Comparison of ENCODE assay signal across 1 cellular context in the genomic region with DNA sequence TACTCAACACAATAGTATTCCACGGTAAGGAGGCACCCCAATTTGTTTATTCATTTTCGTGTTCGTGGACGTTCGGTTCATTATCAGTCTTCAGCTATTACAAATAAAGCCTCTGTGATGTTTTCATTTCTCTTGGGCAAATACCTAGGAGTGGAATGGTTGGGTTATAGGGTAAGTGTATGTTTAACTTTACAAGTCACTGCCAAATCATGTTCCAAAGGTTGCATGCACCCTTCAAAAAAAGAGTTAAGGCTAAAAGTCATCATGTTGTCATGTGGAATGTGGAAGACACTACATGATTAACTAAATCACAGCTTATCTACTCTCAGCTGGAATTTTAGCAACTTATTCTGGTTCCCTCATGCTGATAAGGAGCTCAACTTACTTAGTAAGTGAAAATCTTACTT.
A peak's percentile ranks its signal among the peaks of the same experiment; 100 is the strongest.
TF ChIP-seq lines count a peak whose summit lies in the region.

No MANE protein-coding gene starts in this region.

TF ChIP-seq in HepG2, 621 proteins besides CTCF, POLR2A, EP300 and RAD21 (continued from another document and continues in another):
- TF ChIP-seq, protein P1, sequence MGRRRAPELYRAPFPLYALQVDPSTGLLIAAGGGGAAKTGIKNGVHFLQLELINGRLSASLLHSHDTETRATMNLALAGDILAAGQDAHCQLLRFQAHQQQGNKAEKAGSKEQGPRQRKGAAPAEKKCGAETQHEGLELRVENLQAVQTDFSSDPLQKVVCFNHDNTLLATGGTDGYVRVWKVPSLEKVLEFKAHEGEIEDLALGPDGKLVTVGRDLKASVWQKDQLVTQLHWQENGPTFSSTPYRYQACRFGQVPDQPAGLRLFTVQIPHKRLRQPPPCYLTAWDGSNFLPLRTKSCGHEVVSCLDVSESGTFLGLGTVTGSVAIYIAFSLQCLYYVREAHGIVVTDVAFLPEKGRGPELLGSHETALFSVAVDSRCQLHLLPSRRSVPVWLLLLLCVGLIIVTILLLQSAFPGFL (CRISPR knock-in tag; IDR thresholded peaks at IDR 0.05): no peak
- TF ChIP-seq MIER3 (CRISPR knock-in tag; IDR thresholded peaks at IDR 0.05; ENCODE audit: borderline replicate concordance) (peak; percentile 17; the same call in 1 of the 2 replicates), KLF16 (CRISPR knock-in tag; IDR thresholded peaks at IDR 0.05) (no peak), ZSCAN20 (CRISPR knock-in tag; IDR thresholded peaks at IDR 0.05; ENCODE audit: borderline replicate concordance) (no peak), ZNF101 (CRISPR knock-in tag; IDR thresholded peaks at IDR 0.05; ENCODE audit: borderline replicate concordance, low read depth) (no peak), SMC3 (IDR thresholded peaks at IDR 0.05; ENCODE audit: low read length) (no peak), ZNF841 (CRISPR knock-in tag; IDR thresholded peaks at IDR 0.05; ENCODE audit: borderline replicate concordance) (no peak), ZEB1 (IDR thresholded peaks at IDR 0.05; ENCODE audit: insufficient replicate concordance, low read depth) (no peak), MEF2D (CRISPR knock-in tag; IDR thresholded peaks at IDR 0.05) (0 out of 2 replicates have a peak, but pooled peaks have one; percentile 21), HOXD1 (CRISPR knock-in tag; IDR thresholded peaks at IDR 0.05) (no peak), KDM5A (IDR thresholded peaks at IDR 0.05; ENCODE audit: borderline replicate concordance, low read length) (no peak), KAT2B (IDR thresholded peaks at IDR 0.05; ENCODE audit: borderline replicate concordance, low read depth, low read length) (no peak), ZNF709 (CRISPR knock-in tag; IDR thresholded peaks at IDR 0.05) (no peak), HDAC6 (IDR thresholded peaks at IDR 0.05; ENCODE audit: low read depth, low read length) (no peak), ZNF510 (CRISPR knock-in tag; IDR thresholded peaks at IDR 0.05; ENCODE audit: low read depth) (no peak), ZFP37 (CRISPR knock-in tag; IDR thresholded peaks at IDR 0.05; ENCODE audit: borderline replicate concordance) (no peak), ERF (CRISPR knock-in tag; IDR thresholded peaks at IDR 0.05) (no peak), NFIC (IDR thresholded peaks at IDR 0.05; ENCODE audit: low read length) (peak; percentile 54), ZNF431 (CRISPR knock-in tag; IDR thresholded peaks at IDR 0.05; ENCODE audit: borderline replicate concordance, low read depth) (no peak), HNF4G (IDR thresholded peaks at IDR 0.05; ENCODE audit: borderline replicate concordance, low read depth, low read length) (peak; percentile 84), HNF4G (CRISPR knock-in tag; IDR thresholded peaks at IDR 0.05; ENCODE audit: borderline replicate concordance, low read depth) (no peak; the same call in 1 of the 2 replicates), NFE2L2 (IDR thresholded peaks at IDR 0.05; ENCODE audit: low read length) (no peak), CHD4 (IDR thresholded peaks at IDR 0.05; ENCODE audit: borderline replicate concordance, low read length) (no peak; the same call in 1 of the 2 replicates), DNMT3B (CRISPR knock-in tag; conservative IDR thresholded peaks at IDR 0.05) (no peak), ZFP36L2 (CRISPR knock-in tag; IDR thresholded peaks at IDR 0.05) (no peak)
- TF ChIP-seq, protein P2, sequence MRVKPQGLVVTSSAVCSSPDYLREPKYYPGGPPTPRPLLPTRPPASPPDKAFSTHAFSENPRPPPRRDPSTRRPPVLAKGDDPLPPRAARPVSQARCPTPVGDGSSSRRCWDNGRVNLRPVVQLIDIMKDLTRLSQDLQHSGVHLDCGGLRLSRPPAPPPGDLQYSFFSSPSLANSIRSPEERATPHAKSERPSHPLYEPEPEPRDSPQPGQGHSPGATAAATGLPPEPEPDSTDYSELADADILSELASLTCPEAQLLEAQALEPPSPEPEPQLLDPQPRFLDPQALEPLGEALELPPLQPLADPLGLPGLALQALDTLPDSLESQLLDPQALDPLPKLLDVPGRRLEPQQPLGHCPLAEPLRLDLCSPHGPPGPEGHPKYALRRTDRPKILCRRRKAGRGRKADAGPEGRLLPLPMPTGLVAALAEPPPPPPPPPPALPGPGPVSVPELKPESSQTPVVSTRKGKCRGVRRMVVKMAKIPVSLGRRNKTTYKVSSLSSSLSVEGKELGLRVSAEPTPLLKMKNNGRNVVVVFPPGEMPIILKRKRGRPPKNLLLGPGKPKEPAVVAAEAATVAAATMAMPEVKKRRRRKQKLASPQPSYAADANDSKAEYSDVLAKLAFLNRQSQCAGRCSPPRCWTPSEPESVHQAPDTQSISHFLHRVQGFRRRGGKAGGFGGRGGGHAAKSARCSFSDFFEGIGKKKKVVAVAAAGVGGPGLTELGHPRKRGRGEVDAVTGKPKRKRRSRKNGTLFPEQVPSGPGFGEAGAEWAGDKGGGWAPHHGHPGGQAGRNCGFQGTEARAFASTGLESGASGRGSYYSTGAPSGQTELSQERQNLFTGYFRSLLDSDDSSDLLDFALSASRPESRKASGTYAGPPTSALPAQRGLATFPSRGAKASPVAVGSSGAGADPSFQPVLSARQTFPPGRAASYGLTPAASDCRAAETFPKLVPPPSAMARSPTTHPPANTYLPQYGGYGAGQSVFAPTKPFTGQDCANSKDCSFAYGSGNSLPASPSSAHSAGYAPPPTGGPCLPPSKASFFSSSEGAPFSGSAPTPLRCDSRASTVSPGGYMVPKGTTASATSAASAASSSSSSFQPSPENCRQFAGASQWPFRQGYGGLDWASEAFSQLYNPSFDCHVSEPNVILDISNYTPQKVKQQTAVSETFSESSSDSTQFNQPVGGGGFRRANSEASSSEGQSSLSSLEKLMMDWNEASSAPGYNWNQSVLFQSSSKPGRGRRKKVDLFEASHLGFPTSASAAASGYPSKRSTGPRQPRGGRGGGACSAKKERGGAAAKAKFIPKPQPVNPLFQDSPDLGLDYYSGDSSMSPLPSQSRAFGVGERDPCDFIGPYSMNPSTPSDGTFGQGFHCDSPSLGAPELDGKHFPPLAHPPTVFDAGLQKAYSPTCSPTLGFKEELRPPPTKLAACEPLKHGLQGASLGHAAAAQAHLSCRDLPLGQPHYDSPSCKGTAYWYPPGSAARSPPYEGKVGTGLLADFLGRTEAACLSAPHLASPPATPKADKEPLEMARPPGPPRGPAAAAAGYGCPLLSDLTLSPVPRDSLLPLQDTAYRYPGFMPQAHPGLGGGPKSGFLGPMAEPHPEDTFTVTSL (CRISPR knock-in tag; IDR thresholded peaks at IDR 0.05; ENCODE audit: borderline replicate concordance): peak; percentile 83; the same call in 1 of the 2 replicates
- TF ChIP-seq, protein P3, sequence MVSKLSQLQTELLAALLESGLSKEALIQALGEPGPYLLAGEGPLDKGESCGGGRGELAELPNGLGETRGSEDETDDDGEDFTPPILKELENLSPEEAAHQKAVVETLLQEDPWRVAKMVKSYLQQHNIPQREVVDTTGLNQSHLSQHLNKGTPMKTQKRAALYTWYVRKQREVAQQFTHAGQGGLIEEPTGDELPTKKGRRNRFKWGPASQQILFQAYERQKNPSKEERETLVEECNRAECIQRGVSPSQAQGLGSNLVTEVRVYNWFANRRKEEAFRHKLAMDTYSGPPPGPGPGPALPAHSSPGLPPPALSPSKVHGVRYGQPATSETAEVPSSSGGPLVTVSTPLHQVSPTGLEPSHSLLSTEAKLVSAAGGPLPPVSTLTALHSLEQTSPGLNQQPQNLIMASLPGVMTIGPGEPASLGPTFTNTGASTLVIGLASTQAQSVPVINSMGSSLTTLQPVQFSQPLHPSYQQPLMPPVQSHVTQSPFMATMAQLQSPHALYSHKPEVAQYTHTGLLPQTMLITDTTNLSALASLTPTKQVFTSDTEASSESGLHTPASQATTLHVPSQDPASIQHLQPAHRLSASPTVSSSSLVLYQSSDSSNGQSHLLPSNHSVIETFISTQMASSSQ (IDR thresholded peaks at IDR 0.05; ENCODE audit: low read depth): no peak
- TF ChIP-seq, protein P3 (CRISPR knock-in tag; IDR thresholded peaks at IDR 0.05; ENCODE audit: borderline replicate concordance): no peak
- TF ChIP-seq, protein P4, sequence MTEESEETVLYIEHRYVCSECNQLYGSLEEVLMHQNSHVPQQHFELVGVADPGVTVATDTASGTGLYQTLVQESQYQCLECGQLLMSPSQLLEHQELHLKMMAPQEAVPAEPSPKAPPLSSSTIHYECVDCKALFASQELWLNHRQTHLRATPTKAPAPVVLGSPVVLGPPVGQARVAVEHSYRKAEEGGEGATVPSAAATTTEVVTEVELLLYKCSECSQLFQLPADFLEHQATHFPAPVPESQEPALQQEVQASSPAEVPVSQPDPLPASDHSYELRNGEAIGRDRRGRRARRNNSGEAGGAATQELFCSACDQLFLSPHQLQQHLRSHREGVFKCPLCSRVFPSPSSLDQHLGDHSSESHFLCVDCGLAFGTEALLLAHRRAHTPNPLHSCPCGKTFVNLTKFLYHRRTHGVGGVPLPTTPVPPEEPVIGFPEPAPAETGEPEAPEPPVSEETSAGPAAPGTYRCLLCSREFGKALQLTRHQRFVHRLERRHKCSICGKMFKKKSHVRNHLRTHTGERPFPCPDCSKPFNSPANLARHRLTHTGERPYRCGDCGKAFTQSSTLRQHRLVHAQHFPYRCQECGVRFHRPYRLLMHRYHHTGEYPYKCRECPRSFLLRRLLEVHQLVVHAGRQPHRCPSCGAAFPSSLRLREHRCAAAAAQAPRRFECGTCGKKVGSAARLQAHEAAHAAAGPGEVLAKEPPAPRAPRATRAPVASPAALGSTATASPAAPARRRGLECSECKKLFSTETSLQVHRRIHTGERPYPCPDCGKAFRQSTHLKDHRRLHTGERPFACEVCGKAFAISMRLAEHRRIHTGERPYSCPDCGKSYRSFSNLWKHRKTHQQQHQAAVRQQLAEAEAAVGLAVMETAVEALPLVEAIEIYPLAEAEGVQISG (CRISPR knock-in tag; IDR thresholded peaks at IDR 0.05): no peak
- TF ChIP-seq, protein P5, sequence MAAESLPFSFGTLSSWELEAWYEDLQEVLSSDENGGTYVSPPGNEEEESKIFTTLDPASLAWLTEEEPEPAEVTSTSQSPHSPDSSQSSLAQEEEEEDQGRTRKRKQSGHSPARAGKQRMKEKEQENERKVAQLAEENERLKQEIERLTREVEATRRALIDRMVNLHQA (CRISPR knock-in tag; IDR thresholded peaks at IDR 0.05): no peak
- TF ChIP-seq, protein P6, sequence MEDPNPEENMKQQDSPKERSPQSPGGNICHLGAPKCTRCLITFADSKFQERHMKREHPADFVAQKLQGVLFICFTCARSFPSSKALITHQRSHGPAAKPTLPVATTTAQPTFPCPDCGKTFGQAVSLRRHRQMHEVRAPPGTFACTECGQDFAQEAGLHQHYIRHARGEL (CRISPR knock-in tag; IDR thresholded peaks at IDR 0.05): no peak
- TF ChIP-seq, protein P7, sequence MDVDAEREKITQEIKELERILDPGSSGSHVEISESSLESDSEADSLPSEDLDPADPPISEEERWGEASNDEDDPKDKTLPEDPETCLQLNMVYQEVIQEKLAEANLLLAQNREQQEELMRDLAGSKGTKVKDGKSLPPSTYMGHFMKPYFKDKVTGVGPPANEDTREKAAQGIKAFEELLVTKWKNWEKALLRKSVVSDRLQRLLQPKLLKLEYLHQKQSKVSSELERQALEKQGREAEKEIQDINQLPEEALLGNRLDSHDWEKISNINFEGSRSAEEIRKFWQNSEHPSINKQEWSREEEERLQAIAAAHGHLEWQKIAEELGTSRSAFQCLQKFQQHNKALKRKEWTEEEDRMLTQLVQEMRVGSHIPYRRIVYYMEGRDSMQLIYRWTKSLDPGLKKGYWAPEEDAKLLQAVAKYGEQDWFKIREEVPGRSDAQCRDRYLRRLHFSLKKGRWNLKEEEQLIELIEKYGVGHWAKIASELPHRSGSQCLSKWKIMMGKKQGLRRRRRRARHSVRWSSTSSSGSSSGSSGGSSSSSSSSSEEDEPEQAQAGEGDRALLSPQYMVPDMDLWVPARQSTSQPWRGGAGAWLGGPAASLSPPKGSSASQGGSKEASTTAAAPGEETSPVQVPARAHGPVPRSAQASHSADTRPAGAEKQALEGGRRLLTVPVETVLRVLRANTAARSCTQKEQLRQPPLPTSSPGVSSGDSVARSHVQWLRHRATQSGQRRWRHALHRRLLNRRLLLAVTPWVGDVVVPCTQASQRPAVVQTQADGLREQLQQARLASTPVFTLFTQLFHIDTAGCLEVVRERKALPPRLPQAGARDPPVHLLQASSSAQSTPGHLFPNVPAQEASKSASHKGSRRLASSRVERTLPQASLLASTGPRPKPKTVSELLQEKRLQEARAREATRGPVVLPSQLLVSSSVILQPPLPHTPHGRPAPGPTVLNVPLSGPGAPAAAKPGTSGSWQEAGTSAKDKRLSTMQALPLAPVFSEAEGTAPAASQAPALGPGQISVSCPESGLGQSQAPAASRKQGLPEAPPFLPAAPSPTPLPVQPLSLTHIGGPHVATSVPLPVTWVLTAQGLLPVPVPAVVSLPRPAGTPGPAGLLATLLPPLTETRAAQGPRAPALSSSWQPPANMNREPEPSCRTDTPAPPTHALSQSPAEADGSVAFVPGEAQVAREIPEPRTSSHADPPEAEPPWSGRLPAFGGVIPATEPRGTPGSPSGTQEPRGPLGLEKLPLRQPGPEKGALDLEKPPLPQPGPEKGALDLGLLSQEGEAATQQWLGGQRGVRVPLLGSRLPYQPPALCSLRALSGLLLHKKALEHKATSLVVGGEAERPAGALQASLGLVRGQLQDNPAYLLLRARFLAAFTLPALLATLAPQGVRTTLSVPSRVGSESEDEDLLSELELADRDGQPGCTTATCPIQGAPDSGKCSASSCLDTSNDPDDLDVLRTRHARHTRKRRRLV (CRISPR knock-in tag; IDR thresholded peaks at IDR 0.05): no peak
- TF ChIP-seq, protein P8, sequence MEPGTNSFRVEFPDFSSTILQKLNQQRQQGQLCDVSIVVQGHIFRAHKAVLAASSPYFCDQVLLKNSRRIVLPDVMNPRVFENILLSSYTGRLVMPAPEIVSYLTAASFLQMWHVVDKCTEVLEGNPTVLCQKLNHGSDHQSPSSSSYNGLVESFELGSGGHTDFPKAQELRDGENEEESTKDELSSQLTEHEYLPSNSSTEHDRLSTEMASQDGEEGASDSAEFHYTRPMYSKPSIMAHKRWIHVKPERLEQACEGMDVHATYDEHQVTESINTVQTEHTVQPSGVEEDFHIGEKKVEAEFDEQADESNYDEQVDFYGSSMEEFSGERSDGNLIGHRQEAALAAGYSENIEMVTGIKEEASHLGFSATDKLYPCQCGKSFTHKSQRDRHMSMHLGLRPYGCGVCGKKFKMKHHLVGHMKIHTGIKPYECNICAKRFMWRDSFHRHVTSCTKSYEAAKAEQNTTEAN (CRISPR knock-in tag; conservative IDR thresholded peaks at IDR 0.05): no peak
